Comparison of ENCODE assay signal across 10 cellular contexts in the genomic region with DNA sequence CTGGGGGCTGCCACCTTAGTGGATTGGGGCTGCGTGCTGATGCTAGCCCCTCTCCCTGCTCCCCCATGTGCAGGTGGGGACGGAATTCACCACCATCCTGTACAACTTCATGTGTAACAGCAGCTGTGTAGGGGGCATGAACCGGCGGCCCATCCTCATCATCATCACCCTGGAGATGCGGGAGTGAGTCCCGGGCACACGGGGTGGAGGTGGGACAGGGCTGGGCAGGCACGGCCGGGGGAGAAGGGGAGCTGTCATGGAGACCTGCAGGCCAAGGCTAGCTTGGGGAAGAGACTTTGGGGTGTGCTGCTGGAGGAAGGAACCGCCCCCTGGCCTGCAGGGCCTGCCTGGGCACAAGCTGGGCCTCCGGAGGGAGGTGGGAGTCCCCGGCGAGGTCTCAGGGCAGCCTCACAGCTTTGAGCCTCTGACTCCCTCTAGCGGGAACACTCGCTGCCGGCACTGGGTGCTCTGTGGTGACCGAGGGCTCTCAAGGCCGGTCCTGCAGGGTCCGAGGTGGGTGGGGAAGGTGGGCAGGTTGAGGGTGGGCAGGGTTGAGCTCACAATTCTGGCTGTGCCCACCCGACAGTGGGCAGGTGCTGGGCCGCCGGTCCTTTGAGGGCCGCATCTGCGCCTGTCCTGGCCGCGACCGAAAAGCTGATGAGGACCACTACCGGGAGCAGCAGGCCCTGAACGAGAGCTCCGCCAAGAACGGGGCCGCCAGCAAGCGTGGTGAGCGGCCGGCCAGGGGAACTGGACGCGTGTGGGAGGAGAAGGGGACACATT. TPM values are rescaled to one million over a fixed set of nuclear protein-coding genes. Genes with fewer than 3 reads are reported as not detected.
DNase-seq lines count a peak whose midpoint lies in the region; ATAC-seq and TF ChIP-seq lines count a peak whose summit lies in the region.
"Had no signal": no experiment of that assay in that cellular context is flagged by ENCODE, and none has a peak within 500 bp of the region (broad histone marks: within the 10 kb centered on the region; RNA-seq: fewer than 3 reads in every experiment).

No MANE protein-coding gene starts in this region.

- H3K9ac ChIP-seq in Loucy (ENCODE audit: low read depth, low read length, poor library complexity, severe bottlenecking) (no peak overlapping the region), neural progenitor cell (no peak overlapping the region)

- no peaks in the 10 kb centered on the region for H4K20me1 ChIP-seq in Loucy (ENCODE audit: insufficient read depth, low read length, poor library complexity, severe bottlenecking)
- H4K20me1 ChIP-seq in neural progenitor cell (ENCODE audit: low read depth) = no peaks in the 10 kb centered on the region

- no peak overlapping the region for H3K4me3 Mint-ChIP-seq in neural progenitor cell

- H3K27ac ChIP-seq in neural progenitor cell = no peak overlapping the region

- H3K4me1 Mint-ChIP-seq in neural progenitor cell = peaks cover 12% of the 10 kb centered on the region

- POLR2A ChIA-PET in GM10248 (lab: Yijun Ruan, JAX) = no interaction called here

- H3K9me2 ChIP-seq in Loucy (replicated peaks; ENCODE audit: low read depth, low read length) = no peaks in the 10 kb centered on the region

- no peaks in the 10 kb centered on the region for H3K36me3 Mint-ChIP-seq in neural progenitor cell

- no peak overlapping the region for H3K27ac Mint-ChIP-seq in neural progenitor cell

- no peaks in the 10 kb centered on the region for H3K9me3 Mint-ChIP-seq in neural progenitor cell

- TF ChIP-seq CTCF in GM10248 (IDR thresholded peaks at IDR 0.05; ENCODE audit: control extremely low read depth, extremely low read depth, low read depth, missing control alignments) = peak; percentile 51
- peak; percentile 49 for TF ChIP-seq CTCF in Loucy (conservative IDR thresholded peaks at IDR 0.05; ENCODE audit: low read length)
- TF ChIP-seq CTCF in choroid plexus epithelial cell (conservative IDR thresholded peaks at IDR 0.05; ENCODE audit: low read depth, low read length) = peak; percentile 77
- TF ChIP-seq CTCF in neural progenitor cell (IDR thresholded peaks at IDR 0.05) = peak; percentile 67

- H3K79me2 ChIP-seq in Loucy (ENCODE audit: insufficient read depth, low read length) (no peaks in the 10 kb centered on the region), neural progenitor cell (ENCODE audit: low read depth) (no peaks in the 10 kb centered on the region)

- H3F3A ChIP-seq in Loucy (ENCODE audit: low read depth) = no peaks in the 10 kb centered on the region
- H3F3A ChIP-seq in neural progenitor cell (ENCODE audit: low read depth) = no peaks in the 10 kb centered on the region

- H3K27me3 ChIP-seq in Loucy (ENCODE audit: insufficient read depth, low read length, poor library complexity, severe bottlenecking) (no peaks in the 10 kb centered on the region), neural progenitor cell (peaks cover 11% of the 10 kb centered on the region)

- H3K4me3 ChIP-seq in Loucy (ENCODE audit: low read length, poor library complexity, severe bottlenecking) (no peak overlapping the region), choroid plexus epithelial cell (ENCODE audit: low read depth, low read length) (no peak overlapping the region), neural progenitor cell (no peak overlapping the region)

- no peak overlapping the region for H3K4me2 ChIP-seq in Loucy (ENCODE audit: low read depth, low read length, poor library complexity, severe bottlenecking)
- no peak overlapping the region for H3K4me2 ChIP-seq in neural progenitor cell

- CTCF ChIA-PET in GM10248 (lab: Yijun Ruan, JAX) = interaction anchor here (0.8 to 1.7 kb wide), 7 partner anchors 12 to 162 kb away, joined by 3 to 5 read pairs (median 3); no protein-coding TSS in a partner anchor

- no peaks in the 10 kb centered on the region for H3K4me1 ChIP-seq in Loucy (ENCODE audit: insufficient read depth, low read length, poor library complexity, severe bottlenecking)
- H3K4me1 ChIP-seq in neural progenitor cell = peaks cover 6% of the 10 kb centered on the region

- ATAC-seq in GM18867 (IDR thresholded peaks at IDR 0.05; ENCODE audit: unreplicated experiment) = no peak
- no peak for ATAC-seq in HG02798 (IDR thresholded peaks at IDR 0.05; ENCODE audit: poor library complexity, unreplicated experiment)

- H3K27me3 Mint-ChIP-seq in neural progenitor cell (ENCODE audit: insufficient read depth, low read depth) = peaks cover 7% of the 10 kb centered on the region

- H3K9me3 ChIP-seq in Loucy (ENCODE audit: insufficient read depth, low read depth, low read length) (no peaks in the 10 kb centered on the region), neural progenitor cell (ENCODE audit: low read depth) (no peaks in the 10 kb centered on the region)

- DNase-seq in GM10248 (ENCODE audit: extremely low spot score) (peak; percentile 80), choroid plexus epithelial cell (ENCODE audit: low read depth) (peak; percentile 48), neural progenitor cell (ENCODE audit: low spot score) (peak; percentile 68), DMS53 (lab: John Stamatoyannopoulos, UW) (no peak), DMS53 treated with DMSO at 0.1 percent for 48 hours (lab: John Stamatoyannopoulos, UW; ENCODE audit: unreplicated experiment) (no peak)
- DNase-seq: central memory CD4-positive, alpha-beta T cell had no signal

- H2AFZ ChIP-seq in Loucy (ENCODE audit: low read length) (no peak overlapping the region), neural progenitor cell (replicated peaks) (no peak overlapping the region)

- H3K36me3 ChIP-seq in Loucy (ENCODE audit: insufficient read depth, low read length) (no peaks in the 10 kb centered on the region), neural progenitor cell (no peaks in the 10 kb centered on the region)

RNA-seq across cellular contexts. Expression of gene CCDC27, which starts 25.0 kb away (rescaled TPM):
- not detected in 2 replicates for total RNA-seq in neural progenitor cell (ENCODE audit: low replicate concordance)
- total RNA-seq: posterior vena cava had no signal

RNA-seq across cellular contexts. Expression of gene SMIM1, which starts 45.3 kb away (rescaled TPM):
- total RNA-seq in neural progenitor cell (ENCODE audit: low replicate concordance) = 9.1 TPM in 1 of 2 replicates, not detected in the other

Comparison
In these comparisons a context has a peak if more than half of its experiments do, and no peak if none do; other contexts are left out.
1. DNase-seq: peak in GM10248 (single experiment), choroid plexus epithelial cell (single experiment) and neural progenitor cell (single experiment); none in DMS53 (single experiment) and DMS53 treated with DMSO at 0.1 percent for 48 hours (single experiment).
2. Peak in every context shown above with its lines, with median percentiles within 50 percentile points of each other: CTCF ChIP-seq.